In the genomic region with DNA sequence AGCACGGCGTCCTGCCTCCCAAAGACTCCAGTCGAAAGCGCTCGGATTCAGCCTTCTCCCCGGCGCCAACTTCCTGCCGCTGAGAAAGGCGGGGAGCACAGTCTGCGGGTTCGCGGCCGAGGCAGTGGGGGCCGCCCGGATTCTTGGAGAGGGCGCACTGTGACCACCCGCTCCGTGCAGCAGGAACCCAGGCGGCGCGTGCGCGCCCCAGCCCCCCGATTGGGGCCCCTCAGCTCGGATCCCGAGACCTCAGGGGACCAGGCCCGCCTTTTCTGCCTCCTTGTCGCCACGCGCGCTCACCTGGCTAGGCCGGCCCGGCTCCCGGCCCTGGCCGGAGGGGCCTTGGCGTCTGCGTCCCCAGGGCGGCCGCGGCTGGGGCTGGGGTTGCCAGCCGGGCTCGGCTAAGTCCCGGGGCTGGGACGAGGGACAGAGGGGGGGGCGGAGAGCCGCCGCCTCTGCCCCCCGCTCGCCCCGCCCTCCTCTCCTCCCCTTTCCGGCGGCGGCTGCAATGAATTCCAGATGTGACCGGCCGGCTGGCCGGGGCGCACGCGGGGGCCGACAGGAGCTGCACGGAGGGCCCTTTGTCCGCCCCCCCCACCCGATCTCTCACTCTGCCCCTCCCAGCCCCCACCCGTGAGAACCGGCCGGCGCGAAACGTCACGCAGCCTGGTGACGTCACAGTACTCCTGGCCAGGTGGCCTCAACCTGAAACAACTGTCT, we compare ENCODE assay signal across 8 cellular contexts. TPM values are rescaled to one million over a fixed set of nuclear protein-coding genes. Genes with fewer than 3 reads are reported as not detected.
DNase-seq lines count a peak whose midpoint lies in the region; ATAC-seq and TF ChIP-seq lines count a peak whose summit lies in the region.

A gene with protein sequence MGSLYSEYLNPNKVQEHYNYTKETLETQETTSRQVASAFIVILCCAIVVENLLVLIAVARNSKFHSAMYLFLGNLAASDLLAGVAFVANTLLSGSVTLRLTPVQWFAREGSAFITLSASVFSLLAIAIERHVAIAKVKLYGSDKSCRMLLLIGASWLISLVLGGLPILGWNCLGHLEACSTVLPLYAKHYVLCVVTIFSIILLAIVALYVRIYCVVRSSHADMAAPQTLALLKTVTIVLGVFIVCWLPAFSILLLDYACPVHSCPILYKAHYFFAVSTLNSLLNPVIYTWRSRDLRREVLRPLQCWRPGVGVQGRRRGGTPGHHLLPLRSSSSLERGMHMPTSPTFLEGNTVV (minus strand): TSS at position 428 of the 720 bp plus-strand sequence. CDS start 6,426 bp downstream, outside the sequence.

- intact Hi-C loops in A673 (cut with micrococcal nuclease; ENCODE audit: unreplicated experiment): no loop called here
- intact Hi-C loops in thyroid gland (cut with DNase I): no loop called here

- no peak for TF ChIP-seq EP300 in gastroesophageal sphincter (IDR thresholded peaks at IDR 0.05)

- CTCF ChIA-PET in A673 (lab: Charles Lee): interaction anchor here (0.6 kb wide), 1 partner anchor 19 kb away, joined by 8 read pairs; no protein-coding TSS in a partner anchor

- H3K27ac ChIP-seq in A673 (ENCODE audit: low read depth, low read length, poor library complexity, severe bottlenecking) (peak within 1 kb of the TSS; percentile 93), gastroesophageal sphincter (peak within 1 kb of the TSS; percentile 62 to 92 (median 86)), thyroid gland (peak within 1 kb of the TSS; percentile 59 to 82 (median 76))

- in situ Hi-C loops in GM18951 (cut with MboI; ENCODE audit: low sequenced_read_pairs, unreplicated experiment) (no loop called here), SK-MEL-5 (cut with HindIII; ENCODE audit: low pct_unique_long_range_greater_than_20kb, low sequenced_read_pairs) (no loop called here)

- H3K4me1 Mint-ChIP-seq in IgD-negative memory B cell: peaks cover 16 to 29% (median 17%) of the 10 kb centered on the region in 3 donors

- no peaks in the 10 kb centered on the region for H3K27me3 Mint-ChIP-seq in IgD-negative memory B cell

- peak; percentile 57 for ATAC-seq in gastroesophageal sphincter

- TF ChIP-seq CTCF in A673 (conservative IDR thresholded peaks at IDR 0.05; ENCODE audit: low read depth, low read length): no peak
- TF ChIP-seq CTCF in gastroesophageal sphincter (IDR thresholded peaks at IDR 0.05): no peak
- TF ChIP-seq CTCF in thyroid gland (IDR thresholded peaks at IDR 0.05): no peak

- H3K4me1 ChIP-seq in A673 (ENCODE audit: insufficient read depth, low read length, poor library complexity, severe bottlenecking) (no peaks in the 10 kb centered on the region), gastroesophageal sphincter (peaks cover 0 to 60% (median 8%) of the 10 kb centered on the region in 3 donors), thyroid gland (peaks cover 12 to 19% of the 10 kb centered on the region in 2 donors)

- H3K36me3 Mint-ChIP-seq in IgD-negative memory B cell: no peaks in the 10 kb centered on the region

- no peaks in the 10 kb centered on the region for H3K9me3 Mint-ChIP-seq in IgD-negative memory B cell

- 0% methylated on average over 1 of the region's 71 CpGs; no CpG with 5 or more reads in 1 of the 2 donors for WGBS in gastroesophageal sphincter (ENCODE audit: low coverage in 1 of 2), 2 donors
- WGBS in thyroid gland, 2 donors: 0 to 1% methylated on average over 4 to 27 of the region's 71 CpGs

- DNase-seq in A673 (ENCODE audit: low spot score) (peak; percentile 83), SK-MEL-5 (ENCODE audit: low read depth, low spot score) (peak; percentile 81), nucleus accumbens (lab: John Stamatoyannopoulos, UW) (peak in 30 of 56 donors; percentile 3 to 74 (median 25)), thyroid gland (peak; percentile 68 to 69)
- peak; percentile 24 to 50 (median 38) for DNase-seq in activated naive CD4-positive, alpha-beta T cell (lab: John Stamatoyannopoulos, UW)

- peak within 1 kb of the TSS; percentile 94 for H3K4me3 ChIP-seq in A673 (ENCODE audit: low read depth, low read length, poor library complexity, severe bottlenecking)
- H3K4me3 ChIP-seq in gastroesophageal sphincter: peak within 1 kb of the TSS; percentile 82 to 97
- peak within 1 kb of the TSS; percentile 40 to 87 (median 47) for H3K4me3 ChIP-seq in thyroid gland (replicated peaks in 1 of 3)

- TF ChIP-seq POLR2A in GM18951 (IDR thresholded peaks at IDR 0.05; ENCODE audit: extremely low read depth, insufficient read depth, insufficient read length) (peak; percentile 73), gastroesophageal sphincter (IDR thresholded peaks at IDR 0.05) (peak; percentile 53 to 62), thyroid gland (IDR thresholded peaks at IDR 0.05) (peak in 1 of 2 donors; percentile 5)

- H3K36me3 ChIP-seq in A673 (ENCODE audit: insufficient read depth, low read length, poor library complexity, severe bottlenecking) (no peaks in the 10 kb centered on the region), gastroesophageal sphincter (no peaks in the 10 kb centered on the region), thyroid gland (no peaks in the 10 kb centered on the region)

- H3K27ac Mint-ChIP-seq in IgD-negative memory B cell: peak within 1 kb of the TSS; percentile 78 to 98 (median 88)

- H3K9me3 ChIP-seq in A673 (ENCODE audit: low read depth, low read length, poor library complexity, severe bottlenecking) (no peaks in the 10 kb centered on the region), gastroesophageal sphincter (no peaks in the 10 kb centered on the region), thyroid gland (no peaks in the 10 kb centered on the region)

- H3K27me3 ChIP-seq in A673 (replicated peaks; ENCODE audit: insufficient read depth, low read depth, low read length, poor library complexity) (no peaks in the 10 kb centered on the region), gastroesophageal sphincter (no peaks in the 10 kb centered on the region), thyroid gland (no peaks in the 10 kb centered on the region)

- BruUV-seq in A673 (replicated peaks; lab: Mats Ljungman, UMichigan): no TSS peak

- POLR2A ChIA-PET in A673 (lab: Charles Lee; ENCODE audit: low non-redundant PET): no interaction called here

- peak within 1 kb of the TSS; percentile 82 to 91 (median 90) for H3K4me3 Mint-ChIP-seq in IgD-negative memory B cell

RNA-seq across cellular contexts. Expression of the gene that starts here (rescaled TPM):
- 8.4 and 10.0 TPM in 2 replicates for total RNA-seq in A673 (2021)
- 0.20 TPM for polyA plus RNA-seq in IgD-negative memory B cell
- total RNA-seq in SK-MEL-5 (2014; rRNA removed; shearing (Covaris generic)): 4.7 and 4.9 TPM in 2 replicates
- 6.1 and 6.6 TPM in 2 replicates for polyA plus RNA-seq in SK-MEL-5 (2015; cell fraction: cytosol; rRNA removed)
- polyA plus RNA-seq in SK-MEL-5 (2015; cell fraction: nucleus; rRNA removed): 0.81 and 1.6 TPM in 2 replicates
- total RNA-seq in gastroesophageal sphincter: 10 to 100 TPM in 3 of 4 donors, 1 to 10 TPM in 1; 7.5 to 24.5 (median 16.7) TPM
- 1 to 10 TPM; 3.6 to 9.8 (median 5.3) TPM for total RNA-seq in thyroid gland

Comparison
In these comparisons a context has a peak if more than half of its experiments do, and no peak if none do; other contexts are left out.
1. Peak in every context shown above with its lines: DNase-seq, ATAC-seq, H3K4me3 ChIP-seq and H3K27ac ChIP-seq.
2. DNase-seq: peak in every context shown above with its lines; median percentile 83 in A673; 81 in SK-MEL-5; 68 in thyroid gland; 38 in activated naive CD4-positive, alpha-beta T cell; 25 in nucleus accumbens.